In genomic region chr20:16514145-16514544, GRCh38 we compare ENCODE assay signal across 27 cellular contexts. TPM values are rescaled to one million over a fixed set of nuclear protein-coding genes. Genes with fewer than 3 reads are reported as not detected.
DNase-seq lines count a peak whose midpoint lies in the region; ATAC-seq and TF ChIP-seq lines count a peak whose summit lies in the region.
"Had no signal": no experiment of that assay in that cellular context is flagged by ENCODE, and none has a peak within 500 bp of the region (broad histone marks: within the 10 kb centered on the region; RNA-seq: fewer than 3 reads in every experiment).

No MANE protein-coding gene starts in this region.

- no peak for TF ChIP-seq POLR2A in tibial nerve (IDR thresholded peaks at IDR 0.05)

- DNase-seq in left cardiac atrium (no peak), Right ventricle myocardium inferior (ENCODE audit: missing footprints) (no peak), globus pallidus (ENCODE audit: low spot score) (peak; percentile 49), tibial nerve (ENCODE audit: low spot score in 2 of 2) (no peak)
- DNase-seq in activated naive CD4-positive, alpha-beta T cell (lab: John Stamatoyannopoulos, UW), result no peak
- no peak for DNase-seq in central memory CD4-positive, alpha-beta T cell
- DNase-seq: activated CD4-positive, alpha-beta T cell treated with anti-CD3 and anti-CD28 coated beads, Interleukin-2, amount 10 ng/mL, durations not matched to agents 24 days and 14 days; activated naive CD4-positive, alpha-beta T cell treated with Interleukin-2 at 50 U/mL for 16 hours; activated T-cell treated with anti-CD3 and anti-CD28 coated beads, Interleukin-2, amount 50 U/mL, for 4 hours; BE2C; brain microvascular endothelial cell; DMS79 treated with DMSO at 0.1 percent for 48 hours; effector memory CD4-positive, alpha-beta T cell; erythroblast; GF-D8; heart left ventricle; kidney glomerular epithelial cell; naive thymus-derived CD8-positive, alpha-beta T cell; NCI-H1436; NCI-H345; NCI-H748 treated with DMSO at 0.1 percent for 48 hours; ovary; spleen; transverse colon; WERI-Rb-1 had no signal

- peak overlapping the region; percentile 22; the same call in 1 of the 2 replicates for H3K4me3 ChIP-seq in OCI-LY3 (ENCODE audit: low read length)
- H3K4me3 ChIP-seq in tibial nerve, result no peak overlapping the region
- H3K4me3 ChIP-seq: heart left ventricle, ovary, spleen, transverse colon had no signal

- H3K27ac ChIP-seq in OCI-LY3 (ENCODE audit: low read length) (no peak overlapping the region), tibial nerve (peak overlapping the region in 2 of 4 donors; percentile 32 to 61)
- H3K27ac ChIP-seq: brain microvascular endothelial cell, ovary, transverse colon, WERI-Rb-1 had no signal

- H3K4me1 ChIP-seq in OCI-LY3 (ENCODE audit: low read length), result peaks cover 13% of the 10 kb centered on the region
- H3K4me1 ChIP-seq in tibial nerve, result peaks cover 0 to 12% (median 0%) of the 10 kb centered on the region in 4 donors
- H3K4me1 ChIP-seq: BE2C, heart left ventricle, transverse colon had no signal

- no peaks in the 10 kb centered on the region for H3K79me2 ChIP-seq in OCI-LY3 (ENCODE audit: low read length)

- ATAC-seq in left cardiac atrium (peak; percentile 43 to 55), Right ventricle myocardium inferior (no peak), HG03039 (IDR thresholded peaks at IDR 0.05; ENCODE audit: unreplicated experiment) (no peak)
- ATAC-seq: activated T-cell treated with anti-CD3 and anti-CD28 coated beads, Interleukin-2, amount 50 U/mL, for 4 hours; naive thymus-derived CD8-positive, alpha-beta T cell had no signal

- 65 to 81% methylated on average over 4 of the region's 4 CpGs for WGBS in tibial nerve, 2 donors

- peak overlapping the region; percentile 56 for H3K4me2 ChIP-seq in OCI-LY3 (ENCODE audit: low read length)

- no peak overlapping the region for H2AFZ ChIP-seq in OCI-LY3 (ENCODE audit: low read depth, low read length)

- TF ChIP-seq CTCF in OCI-LY3 (IDR thresholded peaks at IDR 0.05; ENCODE audit: low read depth, low read length) (no peak), tibial nerve (IDR thresholded peaks at IDR 0.05) (no peak)

- no peaks in the 10 kb centered on the region for H4K20me1 ChIP-seq in OCI-LY3 (ENCODE audit: insufficient read depth, low read length)

- no peaks in the 10 kb centered on the region for H3K27me3 ChIP-seq in OCI-LY3 (ENCODE audit: low read depth, low read length)
- no peaks in the 10 kb centered on the region for H3K27me3 ChIP-seq in tibial nerve
- H3K27me3 ChIP-seq: BE2C, brain microvascular endothelial cell, heart left ventricle, ovary, spleen, transverse colon had no signal

- peaks cover 7% of the 10 kb centered on the region for H3K36me3 ChIP-seq in OCI-LY3 (replicated peaks; ENCODE audit: low read depth, low read length)
- H3K36me3 ChIP-seq in tibial nerve, result peaks cover 0 to 32% (median 0%) of the 10 kb centered on the region in 3 donors
- H3K36me3 ChIP-seq: BE2C, brain microvascular endothelial cell, ovary had no signal

- H3K9me3 ChIP-seq in OCI-LY3 (ENCODE audit: insufficient read depth, low read length) (no peaks in the 10 kb centered on the region), tibial nerve (no peaks in the 10 kb centered on the region)
- H3K9me3 ChIP-seq: BE2C, heart left ventricle, ovary, spleen, transverse colon had no signal

- intact Hi-C loops in left cardiac atrium (cut with DNase I), result loop anchor here (10.0 kb wide), 3 partner anchors 71 to 251 kb away; partner anchors contain the start of gene SNRPB2 (in 1 of the 2)
- intact Hi-C loops in Right ventricle myocardium inferior (cut with DNase I), result no loop called here

- H3K9ac ChIP-seq in OCI-LY3 (ENCODE audit: low read length), result no peak overlapping the region

- peak; percentile 70 to 92 for TF ChIP-seq EP300 in tibial nerve (IDR thresholded peaks at IDR 0.05)

RNA-seq across cellular contexts. Expression of gene KIF16B, which starts 59.1 kb away (rescaled TPM):
- total RNA-seq in left cardiac atrium (10 to 100 TPM; 17.0 to 17.7 TPM), Right ventricle myocardium inferior (18.4 TPM), tibial nerve (10 to 100 TPM; 19.9 to 40.2 (median 20.5) TPM)

Comparison
In these comparisons a context has a peak if more than half of its experiments do, and no peak if none do; other contexts are left out.
1. ATAC-seq: peak in left cardiac atrium (2 of 2); none in Right ventricle myocardium inferior (single experiment) and HG03039 (single experiment).